In the genomic region with DNA sequence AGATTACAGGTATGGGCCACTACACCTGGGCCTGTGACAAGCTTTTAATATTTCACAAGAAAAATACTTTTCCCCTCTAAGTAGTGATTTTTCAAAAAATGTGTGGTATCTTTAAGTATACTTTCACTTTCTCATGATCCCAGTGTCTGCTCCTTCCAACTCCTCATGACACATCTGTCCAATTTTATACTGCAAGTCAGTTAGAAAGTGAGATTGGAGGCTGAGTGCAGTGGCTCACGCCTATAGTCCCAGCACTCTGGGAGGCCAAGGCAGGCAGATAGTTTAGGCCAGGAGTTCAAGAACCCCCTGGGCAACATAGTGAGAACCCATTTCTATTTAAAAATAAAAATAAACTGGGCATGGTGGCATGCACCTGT, we compare ENCODE assay signal across 16 cellular contexts. TPM values are rescaled to one million over a fixed set of nuclear protein-coding genes. Genes with fewer than 3 reads are reported as not detected.
DNase-seq lines count a peak whose midpoint lies in the region; ATAC-seq and TF ChIP-seq lines count a peak whose summit lies in the region.
"Had no signal": no experiment of that assay in that cellular context is flagged by ENCODE, and none has a peak within 500 bp of the region (broad histone marks: within the 10 kb centered on the region; RNA-seq: fewer than 3 reads in every experiment).

No MANE protein-coding gene starts in this region.

- no peak overlapping the region for H3K4me3 Mint-ChIP-seq in activated naive CD8-positive, alpha-beta T cell treated with anti-CD3 and anti-CD28 coated beads for 36 hours
- peak overlapping the region in 6 of 10 donors; percentile 33 to 66 (median 45) for H3K4me3 Mint-ChIP-seq in naive thymus-derived CD8-positive, alpha-beta T cell

- H3K9ac ChIP-seq in Loucy (ENCODE audit: low read depth, low read length, poor library complexity, severe bottlenecking), result no peak overlapping the region

- H3K4me1 ChIP-seq in Loucy (ENCODE audit: insufficient read depth, low read length, poor library complexity, severe bottlenecking), result peaks cover 32% of the 10 kb centered on the region
- H3K4me1 ChIP-seq: adrenal gland, tibial nerve had no signal

- H3K4me3 ChIP-seq in Loucy (ENCODE audit: low read length, poor library complexity, severe bottlenecking), result no peak overlapping the region
- H3K4me3 ChIP-seq: adrenal gland, coronary artery, SK-N-MC, tibial nerve had no signal

- peaks cover 13% of the 10 kb centered on the region for H3K36me3 Mint-ChIP-seq in activated naive CD8-positive, alpha-beta T cell treated with anti-CD3 and anti-CD28 coated beads for 36 hours
- peaks cover 0 to 2% (median 0%) of the 10 kb centered on the region in 3 donors for H3K36me3 Mint-ChIP-seq in naive thymus-derived CD8-positive, alpha-beta T cell

- POLR2A ChIA-PET in naive thymus-derived CD8-positive, alpha-beta T cell (lab: Charles Lee), result interaction anchor here (0.7 to 2.3 kb wide), 7 partner anchors 8 to 1783 kb away, joined by 3 to 12 read pairs (median 6); a partner anchor contains a TSS

- no peaks in the 10 kb centered on the region for H3K79me2 ChIP-seq in Loucy (ENCODE audit: insufficient read depth, low read length)

- ATAC-seq in activated CD4-positive, CD25-positive, alpha-beta regulatory T cell treated with anti-CD3 and anti-CD28 coated beads, Interleukin-2, amount 50 U/mL, for 24 hours, result peak; percentile 36 to 52
- no peak for ATAC-seq in naive thymus-derived CD8-positive, alpha-beta T cell
- no peak for ATAC-seq in HG02852 (IDR thresholded peaks at IDR 0.05; ENCODE audit: unreplicated experiment)

- DNase-seq in activated CD4-positive, CD25-positive, alpha-beta regulatory T cell (lab: John Stamatoyannopoulos, UW), result no peak
- no peak for DNase-seq in activated naive CD8-positive, alpha-beta T cell treated with anti-CD3 and anti-CD28 coated beads for 36 hours
- DNase-seq in naive thymus-derived CD8-positive, alpha-beta T cell, result no peak
- DNase-seq in NOMO-1 treated with DMSO at 0.1 percent for 48 hours (lab: John Stamatoyannopoulos, UW; ENCODE audit: unreplicated experiment) (no peak), GM13977 (ENCODE audit: low spot score) (no peak)
- DNase-seq: activated CD4-positive, CD25-positive, alpha-beta regulatory T cell treated with anti-CD3 and anti-CD28 coated beads, Interleukin-2, amount 50 U/mL, for 72 hours; mesendoderm; NCI-H2171 treated with DMSO at 0.1 percent for 48 hours; nucleus accumbens had no signal

- H3F3A ChIP-seq in Loucy (ENCODE audit: low read depth), result no peaks in the 10 kb centered on the region

- no peak overlapping the region for H2AFZ ChIP-seq in Loucy (ENCODE audit: low read length)

- no peaks in the 10 kb centered on the region for H3K9me3 ChIP-seq in Loucy (ENCODE audit: insufficient read depth, low read depth, low read length)
- H3K9me3 ChIP-seq: adrenal gland had no signal

- no peaks in the 10 kb centered on the region for H3K9me2 ChIP-seq in Loucy (replicated peaks; ENCODE audit: low read depth, low read length)

- TF ChIP-seq CTCF in Loucy (conservative IDR thresholded peaks at IDR 0.05; ENCODE audit: low read length), result no peak
- TF ChIP-seq CTCF in GM13977 (IDR thresholded peaks at IDR 0.05; ENCODE audit: extremely low read depth, insufficient read depth, missing control alignments), result no peak

- H3K27ac Mint-ChIP-seq in activated naive CD8-positive, alpha-beta T cell treated with anti-CD3 and anti-CD28 coated beads for 36 hours, result peak overlapping the region; percentile 79
- H3K27ac Mint-ChIP-seq in naive thymus-derived CD8-positive, alpha-beta T cell, result peak overlapping the region in 7 of 10 donors; percentile 52 to 81 (median 71)

- H3K36me3 ChIP-seq in Loucy (ENCODE audit: insufficient read depth, low read length), result no peaks in the 10 kb centered on the region
- H3K36me3 ChIP-seq: adrenal gland, tibial nerve had no signal

- in situ Hi-C loops in GM13977 (cut with MboI; ENCODE audit: low pct_unique_long_range_greater_than_20kb, low sequenced_read_pairs, unreplicated experiment), result no loop called here

- H3K27me3 Mint-ChIP-seq in activated naive CD8-positive, alpha-beta T cell treated with anti-CD3 and anti-CD28 coated beads for 36 hours, result no peaks in the 10 kb centered on the region
- no peaks in the 10 kb centered on the region for H3K27me3 Mint-ChIP-seq in naive thymus-derived CD8-positive, alpha-beta T cell

- H3K4me1 Mint-ChIP-seq in activated naive CD8-positive, alpha-beta T cell treated with anti-CD3 and anti-CD28 coated beads for 36 hours, result peaks cover 61% of the 10 kb centered on the region
- peaks cover 25 to 75% (median 63%) of the 10 kb centered on the region in 4 donors for H3K4me1 Mint-ChIP-seq in naive thymus-derived CD8-positive, alpha-beta T cell

- H3K27me3 ChIP-seq in Loucy (ENCODE audit: insufficient read depth, low read length, poor library complexity, severe bottlenecking), result no peaks in the 10 kb centered on the region
- H3K27me3 ChIP-seq: adrenal gland, tibial nerve had no signal

- H4K20me1 ChIP-seq in Loucy (ENCODE audit: insufficient read depth, low read length, poor library complexity, severe bottlenecking), result no peaks in the 10 kb centered on the region

- peak overlapping the region; percentile 38 for H3K4me2 ChIP-seq in Loucy (ENCODE audit: low read depth, low read length, poor library complexity, severe bottlenecking)

- peaks cover 12% of the 10 kb centered on the region for H3K9me3 Mint-ChIP-seq in activated naive CD8-positive, alpha-beta T cell treated with anti-CD3 and anti-CD28 coated beads for 36 hours
- H3K9me3 Mint-ChIP-seq in naive thymus-derived CD8-positive, alpha-beta T cell, result peaks cover 0 to 4% (median 0%) of the 10 kb centered on the region in 9 donors

RNA-seq across cellular contexts. Expression of a gene that starts 20.2 kb away (rescaled TPM):
- total RNA-seq in activated naive CD8-positive, alpha-beta T cell treated with anti-CD3 and anti-CD28 coated beads for 36 hours, result 100 to 1,000 TPM; 166 to 168 TPM
- 10 to 100 TPM; 79.3 to 80.5 TPM for total RNA-seq in naive thymus-derived CD8-positive, alpha-beta T cell
- polyA plus RNA-seq in naive thymus-derived CD8-positive, alpha-beta T cell, result 100 to 1,000 TPM; 106 to 196 (median 182) TPM

Comparison
In these comparisons a context has a peak if more than half of its experiments do, and no peak if none do; other contexts are left out.
1. ATAC-seq: peak in activated CD4-positive, CD25-positive, alpha-beta regulatory T cell treated with anti-CD3 and anti-CD28 coated beads, Interleukin-2, amount 50 U/mL, for 24 hours (2 of 2); none in naive thymus-derived CD8-positive, alpha-beta T cell (0 of 2) and HG02852 (single experiment).